ENCODE assay signal across 9 cellular contexts in genomic region chr13:45120967-45121366, GRCh38. TPM values are rescaled to one million over a fixed set of nuclear protein-coding genes. Genes with fewer than 3 reads are reported as not detected.
DNase-seq lines count a peak whose midpoint lies in the region; FAIRE-seq and TF ChIP-seq lines count a peak whose summit lies in the region.
"Had no signal": no experiment of that assay in that cellular context is flagged by ENCODE, and none has a peak within 500 bp of the region (broad histone marks: within the 10 kb centered on the region; RNA-seq: fewer than 3 reads in every experiment).

No MANE protein-coding gene starts in this region.

- intact Hi-C loops in CD4-positive, alpha-beta memory T cell (cut with micrococcal nuclease) = loop anchor here (1.0 to 5.0 kb wide), 4 partner anchors 74 to 343 kb away; partner anchors contain the start of genes COG3, GPALPP1, NUFIP1 and TPT1

- H3K36me3 ChIP-seq in CD4-positive, alpha-beta memory T cell (ENCODE audit: insufficient read depth, low read length) = no peaks in the 10 kb centered on the region
- no peaks in the 10 kb centered on the region for H3K36me3 ChIP-seq in endocrine pancreas (ENCODE audit: control insufficient read depth, insufficient read depth, low read length)
- H3K36me3 ChIP-seq in neuron (ENCODE audit: insufficient read depth, low read length) = no peaks in the 10 kb centered on the region

- peak overlapping the region; percentile 83 to 88 for H3K4me3 ChIP-seq in CD4-positive, alpha-beta memory T cell (ENCODE audit: low read length in 2 of 2)
- peak overlapping the region; percentile 79 for H3K4me3 ChIP-seq in Jurkat, Clone E6-1 (ENCODE audit: low read length)
- peak overlapping the region; percentile 93 for H3K4me3 ChIP-seq in endocrine pancreas (ENCODE audit: control insufficient read depth, insufficient read depth, low read length)
- peak overlapping the region; percentile 85 for H3K4me3 ChIP-seq in neuron (ENCODE audit: low read length)

- H2AFZ ChIP-seq in neuron (ENCODE audit: low read depth, low read length) = peak overlapping the region; percentile 76

- no peaks in the 10 kb centered on the region for H3K9me3 Mint-ChIP-seq in CD4-positive, alpha-beta memory T cell
- H3K9me3 Mint-ChIP-seq: stimulated activated memory B cell treated with anti-CD40 and anti-IgM and Interleukin-4, amounts not matched to agents 10 μg/mL and 1 μg/mL and 100 μg/mL, for 72 hours had no signal

- no peak overlapping the region for H3K4me3 Mint-ChIP-seq in CD4-positive, alpha-beta memory T cell
- H3K4me3 Mint-ChIP-seq: stimulated activated memory B cell treated with anti-CD40 and anti-IgM and Interleukin-4, amounts not matched to agents 10 μg/mL and 1 μg/mL and 100 μg/mL, for 72 hours had no signal

- FAIRE-seq in GM12891 (lab: Jason Lieb, UNC) = no peak
- FAIRE-seq in frontal cortex (lab: Jason Lieb, UNC) = no peak

- peaks cover 1 to 6% of the 10 kb centered on the region in 2 donors for H3K36me3 Mint-ChIP-seq in CD4-positive, alpha-beta memory T cell

- no peaks in the 10 kb centered on the region for H3K27me3 ChIP-seq in CD4-positive, alpha-beta memory T cell (ENCODE audit: insufficient read depth, low read length)
- H3K27me3 ChIP-seq in endocrine pancreas (ENCODE audit: control insufficient read depth, insufficient read depth, low read length) (no peaks in the 10 kb centered on the region), neuron (ENCODE audit: insufficient read depth, low read length) (no peaks in the 10 kb centered on the region)

- CTCF ChIA-PET in CD4-positive, alpha-beta memory T cell (lab: Charles Lee; ENCODE audit: partially characterized antibody) = interaction anchor here (2.1 kb wide), 1 partner anchor 74 kb away, joined by 5 read pairs; no protein-coding TSS in a partner anchor

- peaks cover 28% of the 10 kb centered on the region for H3K4me1 ChIP-seq in CD4-positive, alpha-beta memory T cell (ENCODE audit: insufficient read depth, low read length)
- H3K4me1 ChIP-seq in endocrine pancreas (ENCODE audit: control insufficient read depth, insufficient read depth, low read length) = peaks cover 9% of the 10 kb centered on the region
- H3K4me1 ChIP-seq in neuron (ENCODE audit: insufficient read depth, low read length) = peaks cover 22% of the 10 kb centered on the region

- H3K4me1 Mint-ChIP-seq in CD4-positive, alpha-beta memory T cell = peaks cover 11 to 29% (median 17%) of the 10 kb centered on the region in 4 donors

- H3K27me3 Mint-ChIP-seq in CD4-positive, alpha-beta memory T cell = no peaks in the 10 kb centered on the region
- H3K27me3 Mint-ChIP-seq: stimulated activated memory B cell treated with anti-CD40 and anti-IgM and Interleukin-4, amounts not matched to agents 10 μg/mL and 1 μg/mL and 100 μg/mL, for 72 hours had no signal

- H3K9me3 ChIP-seq in CD4-positive, alpha-beta memory T cell (ENCODE audit: control insufficient read depth in 1 of 2, low read length in 2 of 2) = no peaks in the 10 kb centered on the region
- H3K9me3 ChIP-seq in endocrine pancreas (ENCODE audit: control insufficient read depth, low read length) = no peaks in the 10 kb centered on the region
- peaks cover 2% of the 10 kb centered on the region for H3K9me3 ChIP-seq in neuron (ENCODE audit: low read length)

- no peak for DNase-seq in CD4-positive, alpha-beta memory T cell
- DNase-seq in Jurkat, Clone E6-1 (ENCODE audit: low read depth, low spot score) = no peak
- DNase-seq in GM12891 (ENCODE audit: insufficient read length, low spot score) (no peak), NCI-H187 treated with DMSO at 0.1 percent for 48 hours (lab: John Stamatoyannopoulos, UW) (no peak), amniotic stem cell (lab: John Stamatoyannopoulos, UW) (no peak), frontal cortex (ENCODE audit: low spot score in 2 of 2) (no peak)

- POLR2A ChIA-PET in CD4-positive, alpha-beta memory T cell (lab: Charles Lee; ENCODE audit: partially characterized antibody) = interaction anchor here (1.1 to 2.7 kb wide), 2 partner anchors 12 to 220 kb away, joined by 4 to 12 read pairs; partner anchors contain the start of gene TPT1

- no peak overlapping the region for H3K27ac Mint-ChIP-seq in CD4-positive, alpha-beta memory T cell
- H3K27ac Mint-ChIP-seq: stimulated activated memory B cell treated with anti-CD40 and anti-IgM and Interleukin-4, amounts not matched to agents 10 μg/mL and 1 μg/mL and 100 μg/mL, for 72 hours had no signal

- H3K9ac ChIP-seq in endocrine pancreas (ENCODE audit: control insufficient read depth, insufficient read depth, low read length) = peak overlapping the region; percentile 79

- TF ChIP-seq POLR2A in GM12891 (IDR thresholded peaks at IDR 0.05; ENCODE audit: low read depth, low read length) = no peak

- peak overlapping the region; percentile 90 for H3K27ac ChIP-seq in CD4-positive, alpha-beta memory T cell (ENCODE audit: low read depth, low read length)

TF ChIP-seq in GM12891, 5 proteins besides CTCF, POLR2A, EP300 and RAD21:
- TF ChIP-seq POLR2AphosphoS5 (IDR thresholded peaks at IDR 0.05; ENCODE audit: low read depth, low read length) = no peak
- no peak for TF ChIP-seq TAF1 (IDR thresholded peaks at IDR 0.05; ENCODE audit: low read depth, low read length)
- TF ChIP-seq SPI1 (IDR thresholded peaks at IDR 0.05; ENCODE audit: low read depth, low read length) = no peak
- TF ChIP-seq PAX5 (IDR thresholded peaks at IDR 0.05; ENCODE audit: insufficient read depth, low read length, severe bottlenecking) = no peak
- TF ChIP-seq POU2F2 (IDR thresholded peaks at IDR 0.05; ENCODE audit: low read depth, low read length) = no peak

RNA-seq across cellular contexts. Expression of gene GTF2F2, which starts 0.7 kb away (rescaled TPM):
- 10 to 100 TPM; 12.3 to 14.7 TPM for total RNA-seq in CD4-positive, alpha-beta memory T cell
- polyA plus RNA-seq in CD4-positive, alpha-beta memory T cell = 10 to 100 TPM in 1 of 2 donors, 1 to 10 TPM in 1; 7.9 to 10.3 TPM
- polyA plus RNA-seq in Jurkat, Clone E6-1 (2012; ENCODE audit: insufficient read depth, insufficient read length) = 28.6 TPM
- polyA plus RNA-seq in GM12891 (2012; ENCODE audit: low read depth, missing spikeins) = 10.7 TPM
- total RNA-seq in frontal cortex = 20.4 TPM
